Comparison of ENCODE assay signal across 18 cellular contexts in genomic region chr12:111519937-111520336, GRCh38.
"Had no signal": no experiment of that assay in that cellular context is flagged by ENCODE, and none has a peak within 500 bp of the region (broad histone marks: within the 10 kb centered on the region; RNA-seq: fewer than 3 reads in every experiment).

No MANE protein-coding gene starts in this region.

- H3K27ac Mint-ChIP-seq: brain, WTC11 had no signal

- DNase-seq: activated effector memory CD4-positive, alpha-beta T cell treated with anti-CD3 and anti-CD28 coated beads, Interleukin-2, amount 50 U/mL, for 16 hours; activated naive CD4-positive, alpha-beta T cell treated with Interleukin-2 at 50 U/mL for 16 hours; activated T-cell treated with anti-CD3 and anti-CD28 coated beads for 4 hours; amniotic stem cell; Karpas-422; MM.1S; NCI-H1105; NCI-H1436 treated with DMSO at 0.1 percent for 48 hours; NCI-H187; NCI-H2081; NCI-H524; PC-3; SHP77; SW 1271 had no signal

- ATAC-seq: K562, PC-3, SK-N-SH treated with all-trans-retinoic acid at 6 μM for 48 hours, WTC11 had no signal

- H3K4me1 Mint-ChIP-seq: brain, WTC11 had no signal

- H3K27me3 Mint-ChIP-seq: brain had no signal

- H3K4me3 Mint-ChIP-seq: brain, WTC11 had no signal

- H3K9me3 Mint-ChIP-seq: WTC11 had no signal
